8 cellular contexts compared by ENCODE assay signal in genomic region chr12:56151672-56152131, GRCh38. TPM values are rescaled to one million over a fixed set of nuclear protein-coding genes. Genes with fewer than 3 reads are reported as not detected.
A peak's percentile ranks its signal among the peaks of the same experiment; 100 is the strongest.
DNase-seq lines count a peak whose midpoint lies in the region; ATAC-seq and TF ChIP-seq lines count a peak whose summit lies in the region.

No MANE protein-coding gene starts in this region.

- no peaks in the 10 kb centered on the region for H3K36me3 ChIP-seq in OCI-LY3 (replicated peaks; ENCODE audit: low read depth, low read length)

- no peaks in the 10 kb centered on the region for H3K27me3 Mint-ChIP-seq in activated T-helper 2 cell treated with anti-CD3 and anti-CD28 coated beads, Interferon-gamma antibody, Interleukin-2, Interleukin-4, amounts not matched to agents 10 μg/mL and 5 μg/mL and 100 μg/mL, durations not matched to agents 14 hours and 24 hours and 36 hours (ENCODE audit: low read depth)
- H3K27me3 Mint-ChIP-seq in glutamatergic neuron (ENCODE audit: unreplicated experiment): peaks cover 6% of the 10 kb centered on the region

- ATAC-seq in GM18909 (IDR thresholded peaks at IDR 0.05; ENCODE audit: poor library complexity, unreplicated experiment): peak; percentile 61
- peak; percentile 51 for ATAC-seq in HG03439 (IDR thresholded peaks at IDR 0.05; ENCODE audit: unreplicated experiment)

- intact Hi-C loops in activated T-helper 2 cell treated with anti-CD3 and anti-CD28 coated beads, Interferon-gamma antibody, Interleukin-2, Interleukin-4, amounts not matched to agents 10 μg/mL and 5 μg/mL and 100 μg/mL, durations not matched to agents 14 hours and 24 hours and 36 hours (cut with micrococcal nuclease): loop anchor here (1.0 to 5.0 kb wide), 4 partner anchors 25 to 71 kb away; partner anchors contain the start of genes NABP2, RNF41 and ZC3H10

- H2AFZ ChIP-seq in OCI-LY3 (ENCODE audit: low read depth, low read length): peak overlapping the region; percentile 88

- no peaks in the 10 kb centered on the region for H3K9me3 Mint-ChIP-seq in activated T-helper 2 cell treated with anti-CD3 and anti-CD28 coated beads, Interferon-gamma antibody, Interleukin-2, Interleukin-4, amounts not matched to agents 10 μg/mL and 5 μg/mL and 100 μg/mL, durations not matched to agents 14 hours and 24 hours and 36 hours
- H3K9me3 Mint-ChIP-seq in glutamatergic neuron (ENCODE audit: unreplicated experiment): no peaks in the 10 kb centered on the region

- peaks cover 11% of the 10 kb centered on the region for H3K4me1 ChIP-seq in OCI-LY3 (ENCODE audit: low read length)

- no peaks in the 10 kb centered on the region for H3K27me3 ChIP-seq in OCI-LY3 (ENCODE audit: low read depth, low read length)

- peaks cover 12% of the 10 kb centered on the region for H3K36me3 Mint-ChIP-seq in activated T-helper 2 cell treated with anti-CD3 and anti-CD28 coated beads, Interferon-gamma antibody, Interleukin-2, Interleukin-4, amounts not matched to agents 10 μg/mL and 5 μg/mL and 100 μg/mL, durations not matched to agents 14 hours and 24 hours and 36 hours (ENCODE audit: low read depth)
- H3K36me3 Mint-ChIP-seq in glutamatergic neuron (ENCODE audit: unreplicated experiment): no peaks in the 10 kb centered on the region

- no peaks in the 10 kb centered on the region for H3K9me3 ChIP-seq in OCI-LY3 (ENCODE audit: insufficient read depth, low read length)

- peaks cover 39% of the 10 kb centered on the region for H3K4me1 Mint-ChIP-seq in activated T-helper 2 cell treated with anti-CD3 and anti-CD28 coated beads, Interferon-gamma antibody, Interleukin-2, Interleukin-4, amounts not matched to agents 10 μg/mL and 5 μg/mL and 100 μg/mL, durations not matched to agents 14 hours and 24 hours and 36 hours (ENCODE audit: low read depth)
- peaks cover 9% of the 10 kb centered on the region for H3K4me1 Mint-ChIP-seq in glutamatergic neuron (ENCODE audit: low read depth, unreplicated experiment)

- no peaks in the 10 kb centered on the region for H4K20me1 ChIP-seq in OCI-LY3 (ENCODE audit: insufficient read depth, low read length)

- H3K79me2 ChIP-seq in OCI-LY3 (ENCODE audit: low read length): peaks cover 8% of the 10 kb centered on the region; the same call in 1 of the 2 replicates

- peak overlapping the region; percentile 78 for H3K27ac ChIP-seq in OCI-LY3 (ENCODE audit: low read length)

- peak; percentile 38 for TF ChIP-seq CTCF in AG09309 (IDR thresholded peaks at IDR 0.05; ENCODE audit: control insufficient read depth, insufficient read depth, low read depth, low read length, missing control alignments)
- TF ChIP-seq CTCF in OCI-LY3 (IDR thresholded peaks at IDR 0.05; ENCODE audit: low read depth, low read length): peak; percentile 34
- TF ChIP-seq CTCF in glutamatergic neuron (IDR thresholded peaks at IDR 0.05; ENCODE audit: partially characterized antibody, unreplicated experiment): peak; percentile 65

- peak overlapping the region; percentile 91 for H3K4me2 ChIP-seq in OCI-LY3 (ENCODE audit: low read length)

- H3K4me3 ChIP-seq in AG09309 (ENCODE audit: control insufficient read depth, low read depth, low read length) (peak overlapping the region; percentile 82), OCI-LY3 (ENCODE audit: low read length) (peak overlapping the region; percentile 91)

- H3K27ac Mint-ChIP-seq in activated T-helper 2 cell treated with anti-CD3 and anti-CD28 coated beads, Interferon-gamma antibody, Interleukin-2, Interleukin-4, amounts not matched to agents 10 μg/mL and 5 μg/mL and 100 μg/mL, durations not matched to agents 14 hours and 24 hours and 36 hours: peak overlapping the region; percentile 98
- peak overlapping the region; percentile 93 for H3K27ac Mint-ChIP-seq in glutamatergic neuron (ENCODE audit: unreplicated experiment)

- no peak for DNase-seq in AG09309 (ENCODE audit: low read depth)
- peak; percentile 63 for DNase-seq in activated T-helper 2 cell treated with anti-CD3 and anti-CD28 coated beads, Interferon-gamma antibody, Interleukin-2, Interleukin-4, amounts not matched to agents 10 μg/mL and 5 μg/mL and 100 μg/mL, durations not matched to agents 14 hours and 24 hours and 36 hours (ENCODE audit: low spot score)
- peak; percentile 62 for DNase-seq in glutamatergic neuron
- DNase-seq in renal cortical epithelial cell (ENCODE audit: low read depth): peak; percentile 36
- no peak for DNase-seq in foreskin melanocyte

- peak overlapping the region; percentile 95 for H3K4me3 Mint-ChIP-seq in activated T-helper 2 cell treated with anti-CD3 and anti-CD28 coated beads, Interferon-gamma antibody, Interleukin-2, Interleukin-4, amounts not matched to agents 10 μg/mL and 5 μg/mL and 100 μg/mL, durations not matched to agents 14 hours and 24 hours and 36 hours (ENCODE audit: low read depth)
- H3K4me3 Mint-ChIP-seq in glutamatergic neuron (ENCODE audit: unreplicated experiment): peak overlapping the region; percentile 89

- H3K9ac ChIP-seq in OCI-LY3 (ENCODE audit: low read length): peak overlapping the region; percentile 86

RNA-seq across cellular contexts. Expression of gene MYL6B, which starts 0.7 kb away (rescaled TPM):
- total RNA-seq in activated T-helper 2 cell treated with anti-CD3 and anti-CD28 coated beads, Interferon-gamma antibody, Interleukin-2, Interleukin-4, amounts not matched to agents 10 μg/mL and 5 μg/mL and 100 μg/mL, durations not matched to agents 14 hours and 24 hours and 36 hours: 89.7 and 94.3 TPM in 2 replicates
- total RNA-seq in glutamatergic neuron (ENCODE audit: unreplicated experiment): 232 TPM
- total RNA-seq in renal cortical epithelial cell: 57.8 and 70.2 TPM in 2 replicates

RNA-seq across cellular contexts. Expression of gene MYL6, which starts 6.5 kb away (rescaled TPM):
- total RNA-seq in activated T-helper 2 cell treated with anti-CD3 and anti-CD28 coated beads, Interferon-gamma antibody, Interleukin-2, Interleukin-4, amounts not matched to agents 10 μg/mL and 5 μg/mL and 100 μg/mL, durations not matched to agents 14 hours and 24 hours and 36 hours: 1,051 and 1,067 TPM in 2 replicates
- total RNA-seq in glutamatergic neuron (ENCODE audit: unreplicated experiment): 2,223 TPM
- 2,255 and 3,927 TPM in 2 replicates for total RNA-seq in renal cortical epithelial cell

RNA-seq across cellular contexts. Expression of gene ESYT1, which starts 23.6 kb away (rescaled TPM):
- 154 TPM in 2 replicates for total RNA-seq in activated T-helper 2 cell treated with anti-CD3 and anti-CD28 coated beads, Interferon-gamma antibody, Interleukin-2, Interleukin-4, amounts not matched to agents 10 μg/mL and 5 μg/mL and 100 μg/mL, durations not matched to agents 14 hours and 24 hours and 36 hours
- total RNA-seq in glutamatergic neuron (ENCODE audit: unreplicated experiment): 144 TPM
- total RNA-seq in renal cortical epithelial cell: 347 and 558 TPM in 2 replicates

RNA-seq across cellular contexts. Expression of gene ZC3H10, which starts 33.6 kb away (rescaled TPM):
- 7.7 and 9.2 TPM in 2 replicates for total RNA-seq in activated T-helper 2 cell treated with anti-CD3 and anti-CD28 coated beads, Interferon-gamma antibody, Interleukin-2, Interleukin-4, amounts not matched to agents 10 μg/mL and 5 μg/mL and 100 μg/mL, durations not matched to agents 14 hours and 24 hours and 36 hours
- total RNA-seq in glutamatergic neuron (ENCODE audit: unreplicated experiment) (11.1 TPM), renal cortical epithelial cell (3.6 and 3.7 TPM in 2 replicates)

RNA-seq across cellular contexts. Expression of gene RPL41, which starts 35.3 kb away (rescaled TPM):
- 3,925 and 4,057 TPM in 2 replicates for total RNA-seq in activated T-helper 2 cell treated with anti-CD3 and anti-CD28 coated beads, Interferon-gamma antibody, Interleukin-2, Interleukin-4, amounts not matched to agents 10 μg/mL and 5 μg/mL and 100 μg/mL, durations not matched to agents 14 hours and 24 hours and 36 hours
- total RNA-seq in glutamatergic neuron (ENCODE audit: unreplicated experiment) (1,433 TPM), renal cortical epithelial cell (1,963 and 2,452 TPM in 2 replicates)

Comparison
In these comparisons a context has a peak if more than half of its experiments do, and no peak if none do; other contexts are left out.
1. DNase-seq: peak in activated T-helper 2 cell treated with anti-CD3 and anti-CD28 coated beads, Interferon-gamma antibody, Interleukin-2, Interleukin-4, amounts not matched to agents 10 μg/mL and 5 μg/mL and 100 μg/mL, durations not matched to agents 14 hours and 24 hours and 36 hours (single experiment), glutamatergic neuron (single experiment) and renal cortical epithelial cell (single experiment); none in AG09309 (single experiment) and foreskin melanocyte (single experiment).
2. Peak in every context shown above with its lines, with median percentiles within 50 percentile points of each other: CTCF ChIP-seq.